ENCODE assay signal across 8 cellular contexts in the genomic region with DNA sequence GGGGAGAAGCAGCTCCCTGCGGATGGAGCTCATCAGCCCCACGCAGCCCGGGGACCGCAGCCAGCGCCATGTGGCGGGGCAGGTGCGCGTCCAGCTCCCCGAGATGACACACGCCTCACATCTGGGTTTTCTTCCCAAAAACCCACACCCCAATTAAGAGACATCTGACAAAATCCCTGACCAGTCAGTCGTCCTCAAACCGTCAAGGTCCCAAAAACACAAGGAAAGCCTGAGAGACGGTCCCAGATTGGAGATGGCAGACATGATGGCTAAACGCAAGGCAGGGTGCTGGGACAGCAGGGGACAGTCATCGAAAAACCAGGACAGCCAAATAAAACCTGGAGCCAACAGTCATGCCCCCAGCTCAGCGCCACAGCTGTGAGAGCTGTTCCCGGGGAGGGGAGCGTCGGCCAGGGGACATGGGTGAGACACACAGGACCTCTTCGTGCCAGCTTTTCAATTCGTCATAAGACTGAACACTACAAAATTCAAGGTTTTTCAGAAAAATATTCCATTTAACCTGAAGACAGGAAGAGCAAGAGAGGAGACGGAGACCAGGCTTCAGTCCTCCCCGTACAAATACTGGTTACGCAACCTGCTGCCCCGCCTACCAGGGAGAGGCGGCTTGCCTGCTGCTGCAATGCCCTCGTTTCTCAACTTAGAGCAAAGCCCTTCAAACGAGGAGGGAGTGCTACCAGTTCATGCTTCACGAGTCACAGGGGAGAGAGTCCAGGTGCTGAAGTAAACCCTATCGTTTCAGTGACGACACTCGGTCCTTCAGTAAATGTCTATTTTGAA. TPM values are rescaled to one million over a fixed set of nuclear protein-coding genes. Genes with fewer than 3 reads are reported as not detected.
DNase-seq lines count a peak whose midpoint lies in the region; ATAC-seq and TF ChIP-seq lines count a peak whose summit lies in the region.

No MANE protein-coding gene starts in this region.

- peak; percentile 78 for ATAC-seq in esophagus mucosa

- H3K4me1 Mint-ChIP-seq in Calu3 (ENCODE audit: low read depth, unreplicated experiment): peaks cover 25% of the 10 kb centered on the region

- no peak overlapping the region for H3K27ac Mint-ChIP-seq in Calu3 (ENCODE audit: unreplicated experiment)

- peak; percentile 71 for DNase-seq in Calu3
- DNase-seq in NCI-H526 (lab: John Stamatoyannopoulos, UW): peak; percentile 67 to 86
- peak; percentile 87 for DNase-seq in mucosa of gallbladder (ENCODE audit: low spot score)
- DNase-seq in T-helper 2 cell: no peak
- no peak for DNase-seq in KG1 (lab: John Stamatoyannopoulos, UW)
- DNase-seq in RKO (ENCODE audit: low spot score): no peak
- DNase-seq in GM13976 (ENCODE audit: low spot score): no peak

- in situ Hi-C loops in GM13976 (cut with MboI; ENCODE audit: low sequenced_read_pairs, unreplicated experiment): no loop called here

- no peaks in the 10 kb centered on the region for H3K27me3 Mint-ChIP-seq in Calu3 (ENCODE audit: unreplicated experiment)

- TF ChIP-seq CTCF in Calu3 (IDR thresholded peaks at IDR 0.05; ENCODE audit: unreplicated experiment) (no peak), GM13976 (IDR thresholded peaks at IDR 0.05; ENCODE audit: borderline replicate concordance, control extremely low read depth, extremely low read depth, insufficient read depth, missing control alignments) (no peak)

- H3K9me3 Mint-ChIP-seq in Calu3 (ENCODE audit: low read depth, unreplicated experiment): no peaks in the 10 kb centered on the region

- intact Hi-C loops in Calu3 (cut with micrococcal nuclease; ENCODE audit: unreplicated experiment): no loop called here

- no TSS peak for BruUV-seq in Calu3 (replicated peaks; lab: Mats Ljungman, UMichigan)

- CTCF ChIA-PET in Calu3 (lab: Charles Lee): interaction anchor here (1.0 kb wide), 1 partner anchor 12 kb away, joined by 3 read pairs; no protein-coding TSS in a partner anchor

- H3K4me3 Mint-ChIP-seq in Calu3 (ENCODE audit: low read depth, unreplicated experiment): no peak overlapping the region

- H3K36me3 Mint-ChIP-seq in Calu3 (ENCODE audit: insufficient read depth, unreplicated experiment): peaks cover 18% of the 10 kb centered on the region

RNA-seq across cellular contexts. Expression of gene TOLLIP, which starts 10.5 kb away (rescaled TPM):
- total RNA-seq in Calu3 (2022) (53.4 and 64.9 TPM in 2 replicates), esophagus mucosa (118 TPM), mucosa of gallbladder (139 TPM)

Comparison
In these comparisons a context has a peak if more than half of its experiments do, and no peak if none do; other contexts are left out.
1. DNase-seq: peak in Calu3 (single experiment), NCI-H526 (2 of 2) and mucosa of gallbladder (single experiment); none in T-helper 2 cell (0 of 5), KG1 (single experiment), RKO (single experiment) and GM13976 (single experiment).